In the genomic region with DNA sequence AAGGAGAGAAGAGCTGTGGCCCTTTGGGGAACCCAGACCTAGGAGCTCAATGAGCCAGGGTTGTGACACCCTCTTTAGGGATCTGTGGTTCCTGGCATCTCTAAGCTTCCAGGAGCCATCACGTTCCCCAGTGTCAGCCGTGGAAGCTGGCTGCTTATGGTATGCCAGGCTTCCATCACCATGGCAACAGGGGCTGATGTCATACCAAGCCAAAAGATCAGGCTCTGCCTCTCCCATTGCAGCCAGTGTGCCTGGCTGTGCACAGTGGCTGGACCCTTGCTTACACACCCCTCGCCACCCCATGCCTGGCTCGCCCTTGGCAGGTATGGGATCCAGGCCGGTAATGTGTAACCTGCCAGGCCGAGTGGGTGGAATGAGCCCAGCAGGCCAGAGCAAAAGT, we compare ENCODE assay signal across 15 cellular contexts.
DNase-seq lines count a peak whose midpoint lies in the region; ATAC-seq, FAIRE-seq and TF ChIP-seq lines count a peak whose summit lies in the region.
"Had no signal": no experiment of that assay in that cellular context is flagged by ENCODE, and none has a peak within 500 bp of the region (broad histone marks: within the 10 kb centered on the region; RNA-seq: fewer than 3 reads in every experiment).

No MANE protein-coding gene starts in this region.

- no peaks in the 10 kb centered on the region for H3K27me3 Mint-ChIP-seq in astrocyte (ENCODE audit: low read depth, unreplicated experiment)

- intact Hi-C loops in Right ventricle myocardium inferior (cut with DNase I), result no loop called here
- intact Hi-C loops in left ventricle myocardium inferior (cut with micrococcal nuclease), result no loop called here
- intact Hi-C loops in upper lobe of right lung (cut with DNase I), result no loop called here
- intact Hi-C loops in left colon (cut with DNase I, micrococcal nuclease), result no loop called here

- no peaks in the 10 kb centered on the region for H3K27me3 ChIP-seq in left ventricle myocardium inferior (ENCODE audit: low read depth)
- H3K27me3 ChIP-seq in astrocyte (ENCODE audit: insufficient read depth, low read length), result no peaks in the 10 kb centered on the region
- H3K27me3 ChIP-seq in hepatocyte, result no peaks in the 10 kb centered on the region
- no peaks in the 10 kb centered on the region for H3K27me3 ChIP-seq in upper lobe of right lung
- H3K27me3 ChIP-seq in MM.1S (replicated peaks; ENCODE audit: insufficient read depth, low read length), result no peaks in the 10 kb centered on the region
- H3K27me3 ChIP-seq: tibial nerve had no signal

- no peak for FAIRE-seq in astrocyte (lab: Jason Lieb, UNC)

- peaks cover 25% of the 10 kb centered on the region for H3K4me1 Mint-ChIP-seq in astrocyte (ENCODE audit: low read depth, unreplicated experiment)

- H3K9me3 ChIP-seq in left ventricle myocardium inferior (replicated peaks) (no peaks in the 10 kb centered on the region), astrocyte (ENCODE audit: insufficient read depth, low read depth, low read length) (no peaks in the 10 kb centered on the region), hepatocyte (ENCODE audit: low read depth) (no peaks in the 10 kb centered on the region), upper lobe of right lung (no peaks in the 10 kb centered on the region), MM.1S (replicated peaks; ENCODE audit: insufficient read depth, low read length) (no peaks in the 10 kb centered on the region)
- H3K9me3 ChIP-seq: tibial nerve had no signal

- H3F3A ChIP-seq in MM.1S (ENCODE audit: insufficient read depth, low read length), result no peaks in the 10 kb centered on the region

- H3K36me3 Mint-ChIP-seq in astrocyte (ENCODE audit: low read depth, unreplicated experiment), result no peaks in the 10 kb centered on the region
- H3K36me3 Mint-ChIP-seq: mesothelial cell of epicardium had no signal

- H3K79me2 ChIP-seq in astrocyte (ENCODE audit: insufficient read depth, low read length) (peaks cover 9% of the 10 kb centered on the region), hepatocyte (peaks cover 3% of the 10 kb centered on the region), MM.1S (ENCODE audit: low read length) (no peaks in the 10 kb centered on the region)

- ATAC-seq in Right ventricle myocardium inferior, result no peak
- peak; percentile 57 for ATAC-seq in upper lobe of right lung
- ATAC-seq in left colon, result no peak

- H3K4me3 Mint-ChIP-seq in astrocyte (ENCODE audit: unreplicated experiment), result peak overlapping the region; percentile 0
- H3K4me3 Mint-ChIP-seq: mesothelial cell of epicardium had no signal

- H3K9ac ChIP-seq in astrocyte (ENCODE audit: low read length) (no peak overlapping the region), MM.1S (ENCODE audit: low read length) (no peak overlapping the region)

- no peak overlapping the region for H3K4me3 ChIP-seq in left ventricle myocardium inferior
- H3K4me3 ChIP-seq in astrocyte (ENCODE audit: insufficient read depth, low read depth, low read length), result no peak overlapping the region
- H3K4me3 ChIP-seq in hepatocyte, result no peak overlapping the region
- no peak overlapping the region for H3K4me3 ChIP-seq in upper lobe of right lung
- H3K4me3 ChIP-seq in MM.1S (ENCODE audit: low read length), result no peak overlapping the region
- H3K4me3 ChIP-seq: tibial nerve had no signal

- DNase-seq in Right ventricle myocardium inferior (ENCODE audit: missing footprints) (peak; percentile 69), left ventricle myocardium inferior (no peak), astrocyte (ENCODE audit: low read depth) (no peak), hepatocyte (ENCODE audit: low spot score) (peak; percentile 31), upper lobe of right lung (no peak), left colon (no peak), MM.1S (no peak), occipital lobe (lab: John Stamatoyannopoulos, UW) (no peak)
- DNase-seq: activated CD4-positive, alpha-beta T cell treated with anti-CD3 and anti-CD28 coated beads for 1 hour; activated naive CD4-positive, alpha-beta T cell; cortex of kidney; HCEC 1CT; Karpas-422 had no signal

- H2AFZ ChIP-seq in astrocyte (ENCODE audit: low read depth, low read length) (no peak overlapping the region), hepatocyte (no peak overlapping the region), MM.1S (ENCODE audit: low read length) (no peak overlapping the region)

- WGBS in hepatocyte (ENCODE audit: low lambda C conversion rate, missing lambda C conversion rate), result 87% methylated on average over 6 of the region's 6 CpGs

- no peak overlapping the region for H3K27ac Mint-ChIP-seq in astrocyte (ENCODE audit: unreplicated experiment)
- H3K27ac Mint-ChIP-seq: mesothelial cell of epicardium had no signal

- H3K4me2 ChIP-seq in astrocyte (ENCODE audit: low read length) (no peak overlapping the region), hepatocyte (no peak overlapping the region), MM.1S (ENCODE audit: low read depth, low read length) (no peak overlapping the region)

- TF ChIP-seq CTCF in left ventricle myocardium inferior (IDR thresholded peaks at IDR 0.05; ENCODE audit: borderline replicate concordance) (no peak), astrocyte (IDR thresholded peaks at IDR 0.05; ENCODE audit: insufficient read depth, low read depth, low read length) (no peak), hepatocyte (IDR thresholded peaks at IDR 0.05; ENCODE audit: poor library complexity) (no peak), upper lobe of right lung (IDR thresholded peaks at IDR 0.05) (no peak), MM.1S (IDR thresholded peaks at IDR 0.05; ENCODE audit: low read length) (no peak)

- H3K36me3 ChIP-seq in left ventricle myocardium inferior (no peaks in the 10 kb centered on the region), astrocyte (ENCODE audit: insufficient read depth, low read length) (no peaks in the 10 kb centered on the region), hepatocyte (replicated peaks; ENCODE audit: insufficient read depth, low read depth) (no peaks in the 10 kb centered on the region), upper lobe of right lung (no peaks in the 10 kb centered on the region), MM.1S (replicated peaks; ENCODE audit: insufficient read depth, low read length) (no peaks in the 10 kb centered on the region)
- H3K36me3 ChIP-seq: tibial nerve had no signal

- H4K20me1 ChIP-seq in astrocyte (ENCODE audit: insufficient read depth, low read length) (no peaks in the 10 kb centered on the region), hepatocyte (ENCODE audit: insufficient read depth, poor library complexity, severe bottlenecking) (no peaks in the 10 kb centered on the region), MM.1S (ENCODE audit: insufficient read depth, low read length) (no peaks in the 10 kb centered on the region)

- H3K9me3 Mint-ChIP-seq in astrocyte (ENCODE audit: unreplicated experiment), result no peaks in the 10 kb centered on the region

- peaks cover 10% of the 10 kb centered on the region for H3K4me1 ChIP-seq in left ventricle myocardium inferior
- peaks cover 13% of the 10 kb centered on the region for H3K4me1 ChIP-seq in astrocyte (ENCODE audit: insufficient read depth, low read length)
- H3K4me1 ChIP-seq in hepatocyte (ENCODE audit: insufficient read depth), result no peaks in the 10 kb centered on the region
- no peaks in the 10 kb centered on the region for H3K4me1 ChIP-seq in upper lobe of right lung
- H3K4me1 ChIP-seq in MM.1S (ENCODE audit: low read length), result no peaks in the 10 kb centered on the region

- H3K9me2 ChIP-seq in hepatocyte (replicated peaks; ENCODE audit: insufficient read depth) (no peaks in the 10 kb centered on the region), MM.1S (replicated peaks; ENCODE audit: insufficient read depth, low read length) (no peaks in the 10 kb centered on the region)

- no peak overlapping the region for H3K27ac ChIP-seq in left ventricle myocardium inferior (replicated peaks)
- no peak overlapping the region for H3K27ac ChIP-seq in astrocyte (ENCODE audit: low read depth, low read length)
- H3K27ac ChIP-seq in hepatocyte, result no peak overlapping the region
- no peak overlapping the region for H3K27ac ChIP-seq in upper lobe of right lung
- H3K27ac ChIP-seq in MM.1S (ENCODE audit: low read length), result no peak overlapping the region
- H3K27ac ChIP-seq: tibial nerve had no signal

Comparison
In these comparisons a context has a peak if more than half of its experiments do, and no peak if none do; other contexts are left out.
1. DNase-seq: peak in Right ventricle myocardium inferior (single experiment) and hepatocyte (single experiment); none in left ventricle myocardium inferior (single experiment), astrocyte (single experiment), upper lobe of right lung (single experiment), left colon (0 of 2), MM.1S (single experiment) and occipital lobe (single experiment).